In genomic region chr5:119406551-119406950, GRCh38 we compare ENCODE assay signal across 32 cellular contexts.
"Had no signal": no experiment of that assay in that cellular context is flagged by ENCODE, and none has a peak within 500 bp of the region (broad histone marks: within the 10 kb centered on the region; RNA-seq: fewer than 3 reads in every experiment).

No MANE protein-coding gene starts in this region.

- H3K27me3 Mint-ChIP-seq: activated CD4-positive, alpha-beta memory T cell treated with anti-CD3 and anti-CD28 coated beads for 36 hours; activated CD4-positive, alpha-beta T cell treated with anti-CD3 and anti-CD28 coated beads for 36 hours; activated CD8-positive, alpha-beta memory T cell treated with anti-CD3 and anti-CD28 coated beads, Interleukin-2, amount 10 ng/mL, durations not matched to agents 7 days and 5 days; activated naive CD4-positive, alpha-beta T cell treated with anti-CD3 and anti-CD28 coated beads, Interleukin-2, amount 50 U/mL, for 24 hours; activated naive CD8-positive, alpha-beta T cell treated with anti-CD3 and anti-CD28 coated beads for 36 hours; activated naive CD8-positive, alpha-beta T cell treated with anti-CD3 and anti-CD28 coated beads, Interleukin-2, amount 50 U/mL, for 24 hours had no signal

- H3K36me3 ChIP-seq: adrenal gland, cardiac muscle cell, colonic mucosa, esophagus squamous epithelium, WERI-Rb-1 had no signal

- H3K4me3 ChIP-seq: adrenal gland, body of pancreas, cardiac muscle cell, colonic mucosa, esophagus squamous epithelium had no signal

- H3K27ac ChIP-seq: adrenal gland, body of pancreas, cardiac muscle cell, colonic mucosa, epithelial cell of prostate, esophagus squamous epithelium, WERI-Rb-1 had no signal

- H3K27me3 ChIP-seq: adrenal gland, body of pancreas, cardiac muscle cell, colonic mucosa, esophagus squamous epithelium had no signal

- H3K4me3 Mint-ChIP-seq: activated CD4-positive, alpha-beta memory T cell treated with anti-CD3 and anti-CD28 coated beads for 36 hours; activated CD4-positive, alpha-beta T cell treated with anti-CD3 and anti-CD28 coated beads for 36 hours; activated CD4-positive, alpha-beta T cell treated with anti-CD3 and anti-CD28 coated beads, Interleukin-2, amount 10 ng/mL, durations not matched to agents 24 days and 14 days; activated CD8-positive, alpha-beta memory T cell treated with anti-CD3 and anti-CD28 coated beads, Interleukin-2, amount 10 ng/mL, durations not matched to agents 7 days and 5 days; activated CD8-positive, alpha-beta T cell treated with anti-CD3 and anti-CD28 coated beads, Interleukin-2, amount 10 ng/mL, durations not matched to agents 7 days and 5 days; activated naive CD4-positive, alpha-beta T cell treated with anti-CD3 and anti-CD28 coated beads for 36 hours; activated naive CD4-positive, alpha-beta T cell treated with anti-CD3 and anti-CD28 coated beads, Interleukin-2, amount 50 U/mL, for 24 hours; activated naive CD8-positive, alpha-beta T cell treated with anti-CD3 and anti-CD28 coated beads for 36 hours; activated naive CD8-positive, alpha-beta T cell treated with anti-CD3 and anti-CD28 coated beads, Interleukin-2, amount 50 U/mL, for 24 hours; activated T-helper 1 cell treated with anti-CD3 and anti-CD28 coated beads, Interleukin-12 subunit alpha, Interleukin-12 subunit beta, Interleukin-2, Interleukin-4 antibody, amounts not matched to agents 30 ng/mL and 10 ng/mL and 1 ng/mL, durations not matched to agents 14 hours and 24 hours and 36 hours had no signal

- H3K9me3 Mint-ChIP-seq: activated CD4-positive, alpha-beta memory T cell treated with anti-CD3 and anti-CD28 coated beads for 36 hours; activated naive CD4-positive, alpha-beta T cell treated with anti-CD3 and anti-CD28 coated beads for 36 hours; activated naive CD4-positive, alpha-beta T cell treated with anti-CD3 and anti-CD28 coated beads, Interleukin-2, amount 50 U/mL, for 24 hours; activated naive CD8-positive, alpha-beta T cell treated with anti-CD3 and anti-CD28 coated beads for 36 hours; activated naive CD8-positive, alpha-beta T cell treated with anti-CD3 and anti-CD28 coated beads, Interleukin-2, amount 50 U/mL, for 24 hours; activated T-helper 1 cell treated with anti-CD3 and anti-CD28 coated beads, Interleukin-12 subunit alpha, Interleukin-12 subunit beta, Interleukin-2, Interleukin-4 antibody, amounts not matched to agents 30 ng/mL and 10 ng/mL and 1 ng/mL, durations not matched to agents 14 hours and 24 hours and 36 hours; activated T-helper 2 cell treated with anti-CD3 and anti-CD28 coated beads, Interferon-gamma antibody, Interleukin-2, Interleukin-4, amounts not matched to agents 10 μg/mL and 5 μg/mL and 100 μg/mL, durations not matched to agents 14 hours and 24 hours and 36 hours had no signal

- H3K27ac Mint-ChIP-seq: activated CD4-positive, alpha-beta memory T cell treated with anti-CD3 and anti-CD28 coated beads for 36 hours; activated CD4-positive, alpha-beta T cell treated with anti-CD3 and anti-CD28 coated beads, Interleukin-2, amount 10 ng/mL, durations not matched to agents 24 days and 14 days; activated CD8-positive, alpha-beta memory T cell treated with anti-CD3 and anti-CD28 coated beads, Interleukin-2, amount 10 ng/mL, durations not matched to agents 7 days and 5 days; activated CD8-positive, alpha-beta T cell treated with anti-CD3 and anti-CD28 coated beads, Interleukin-2, amount 10 ng/mL, durations not matched to agents 7 days and 5 days; activated naive CD4-positive, alpha-beta T cell treated with anti-CD3 and anti-CD28 coated beads for 36 hours; activated naive CD4-positive, alpha-beta T cell treated with anti-CD3 and anti-CD28 coated beads, Interleukin-2, amount 50 U/mL, for 24 hours; activated naive CD8-positive, alpha-beta T cell treated with anti-CD3 and anti-CD28 coated beads for 36 hours; activated naive CD8-positive, alpha-beta T cell treated with anti-CD3 and anti-CD28 coated beads, Interleukin-2, amount 50 U/mL, for 24 hours; activated T-helper 1 cell treated with anti-CD3 and anti-CD28 coated beads, Interleukin-12 subunit alpha, Interleukin-12 subunit beta, Interleukin-2, Interleukin-4 antibody, amounts not matched to agents 30 ng/mL and 10 ng/mL and 1 ng/mL, durations not matched to agents 14 hours and 24 hours and 36 hours; activated T-helper 2 cell treated with anti-CD3 and anti-CD28 coated beads, Interferon-gamma antibody, Interleukin-2, Interleukin-4, amounts not matched to agents 10 μg/mL and 5 μg/mL and 100 μg/mL, durations not matched to agents 14 hours and 24 hours and 36 hours had no signal

- H3K36me3 Mint-ChIP-seq: activated CD4-positive, alpha-beta memory T cell treated with anti-CD3 and anti-CD28 coated beads for 36 hours; activated CD8-positive, alpha-beta memory T cell treated with anti-CD3 and anti-CD28 coated beads, Interleukin-2, amount 10 ng/mL, durations not matched to agents 7 days and 5 days; activated naive CD4-positive, alpha-beta T cell treated with anti-CD3 and anti-CD28 coated beads, Interleukin-2, amount 50 U/mL, for 24 hours had no signal

- H3K9me3 ChIP-seq: adrenal gland, body of pancreas, colonic mucosa, esophagus squamous epithelium had no signal

- H3K4me1 ChIP-seq: colonic mucosa had no signal

- DNase-seq: activated CD4-positive, alpha-beta memory T cell treated with anti-CD3 and anti-CD28 coated beads for 36 hours; activated CD4-positive, alpha-beta T cell treated with anti-CD3 and anti-CD28 coated beads for 36 hours; activated CD4-positive, alpha-beta T cell treated with anti-CD3 and anti-CD28 coated beads, Interleukin-2, amount 10 ng/mL, durations not matched to agents 24 days and 14 days; activated CD4-positive, CD25-positive, alpha-beta regulatory T cell; activated CD4-positive, CD25-positive, alpha-beta regulatory T cell treated with anti-CD3 and anti-CD28 coated beads, Interleukin-2, amount 50 U/mL, for 72 hours; activated CD8-positive, alpha-beta memory T cell treated with anti-CD3 and anti-CD28 coated beads, Interleukin-2, amount 10 ng/mL, durations not matched to agents 7 days and 5 days; activated CD8-positive, alpha-beta memory T cell treated with anti-CD3 and anti-CD28 coated beads, Interleukin-2, amount 50 U/mL, for 4 hours; activated CD8-positive, alpha-beta T cell treated with anti-CD3 and anti-CD28 coated beads, Interleukin-2, amount 10 ng/mL, durations not matched to agents 7 days and 5 days; activated effector memory CD4-positive, alpha-beta T cell treated with anti-CD3 and anti-CD28 coated beads, Interleukin-2, amount 50 U/mL, for 16 hours; activated naive CD4-positive, alpha-beta T cell treated with anti-CD3 and anti-CD28 coated beads for 36 hours; activated naive CD8-positive, alpha-beta T cell treated with anti-CD3 and anti-CD28 coated beads for 36 hours; activated naive CD8-positive, alpha-beta T cell treated with anti-CD3 and anti-CD28 coated beads, Interleukin-2, amount 50 U/mL, for 24 hours; activated T-cell treated with anti-CD3 and anti-CD28 coated beads, Interleukin-2, amount 50 U/mL, for 1 hour; activated T-cell treated with anti-CD3 and anti-CD28 coated beads, Interleukin-2, amount 50 U/mL, for 48 hours; adrenal gland; amygdala; aorta; body of pancreas; central memory CD4-positive, alpha-beta T cell; cerebellar nuclear complex; colonic mucosa; effector CD8-positive, alpha-beta T cell; esophagus squamous epithelium; foreskin fibroblast; head of caudate nucleus; T-helper 2 cell; WERI-Rb-1 had no signal

- ATAC-seq: activated CD4-positive, alpha-beta T cell treated with anti-CD3 and anti-CD28 coated beads for 36 hours; activated CD8-positive, alpha-beta memory T cell treated with anti-CD3 and anti-CD28 coated beads, Interleukin-2, amount 10 ng/mL, durations not matched to agents 7 days and 5 days; activated CD8-positive, alpha-beta T cell treated with anti-CD3 and anti-CD28 coated beads, Interleukin-2, amount 10 ng/mL, durations not matched to agents 7 days and 5 days; activated naive CD8-positive, alpha-beta T cell treated with anti-CD3 and anti-CD28 coated beads, Interleukin-2, amount 50 U/mL, for 24 hours; body of pancreas had no signal
